22 cellular contexts compared by ENCODE assay signal in genomic region chr10:29596826-29597225, GRCh38. TPM values are rescaled to one million over a fixed set of nuclear protein-coding genes. Genes with fewer than 3 reads are reported as not detected.
DNase-seq lines count a peak whose midpoint lies in the region; ATAC-seq and TF ChIP-seq lines count a peak whose summit lies in the region.
"Had no signal": no experiment of that assay in that cellular context is flagged by ENCODE, and none has a peak within 500 bp of the region (broad histone marks: within the 10 kb centered on the region; RNA-seq: fewer than 3 reads in every experiment).

No MANE protein-coding gene starts in this region.

- H3K27me3 Mint-ChIP-seq in osteocyte (ENCODE audit: unreplicated experiment), result no peaks in the 10 kb centered on the region
- H3K27me3 Mint-ChIP-seq: B cell had no signal

- H3K27ac Mint-ChIP-seq in osteocyte (ENCODE audit: unreplicated experiment), result no peak overlapping the region
- H3K27ac Mint-ChIP-seq: B cell had no signal

- no peaks in the 10 kb centered on the region for H3K9me3 Mint-ChIP-seq in osteocyte (ENCODE audit: unreplicated experiment)

- H3K4me3 Mint-ChIP-seq in osteocyte (ENCODE audit: unreplicated experiment), result no peak overlapping the region
- H3K4me3 Mint-ChIP-seq: B cell had no signal

- TF ChIP-seq CTCF in osteocyte (IDR thresholded peaks at IDR 0.05), result no peak
- no peak for TF ChIP-seq CTCF in thoracic aorta (IDR thresholded peaks at IDR 0.05)

- no peak for ATAC-seq in thoracic aorta (ENCODE audit: insufficient number of reproducible peaks, low FRiP score, low read depth)
- ATAC-seq in GM18870 (IDR thresholded peaks at IDR 0.05; ENCODE audit: unreplicated experiment), result no peak
- no peak for ATAC-seq in HG02610 (IDR thresholded peaks at IDR 0.05; ENCODE audit: unreplicated experiment)

- H3K27me3 ChIP-seq in thoracic aorta (replicated peaks; ENCODE audit: insufficient read depth), result no peaks in the 10 kb centered on the region
- H3K27me3 ChIP-seq: SJCRH30 had no signal

- DNase-seq in NCI-H748 (lab: John Stamatoyannopoulos, UW; ENCODE audit: unreplicated experiment), result peak; percentile 1
- DNase-seq in NCI-H748 treated with DMSO at 0.1 percent for 48 hours (lab: John Stamatoyannopoulos, UW), result no peak
- peak; percentile 33 for DNase-seq in NCI-H1436 treated with DMSO at 0.1 percent for 48 hours (lab: John Stamatoyannopoulos, UW)
- peak; percentile 48 for DNase-seq in osteocyte (ENCODE audit: extremely low spot score, unreplicated experiment)
- DNase-seq in thoracic aorta (ENCODE audit: low spot score), result no peak
- no peak for DNase-seq in AG08396 (ENCODE audit: low spot score)
- DNase-seq: 8988T, DMS 273 treated with DMSO at 0.1 percent for 48 hours, DND-41, GM23248, MM.1S, NCI-H1105, NCI-H1694 treated with DMSO at 0.1 percent for 48 hours, NCI-H226, NCI-H524, PC-9, SJCRH30 had no signal

- no peaks in the 10 kb centered on the region for H3K36me3 ChIP-seq in thoracic aorta
- H3K36me3 ChIP-seq: HAP-1, SJCRH30 had no signal

- H3K4me1 ChIP-seq in thoracic aorta (ENCODE audit: control insufficient read depth in 1 of 2, low read depth in 2 of 2), result peaks cover 13 to 93% of the 10 kb centered on the region in 2 donors
- H3K4me1 ChIP-seq: HAP-1 had no signal

- no peak overlapping the region for H3K4me3 ChIP-seq in thoracic aorta
- H3K4me3 ChIP-seq: GM23248, HAP-1, PC-9, SJCRH30 had no signal

- H3K9me3 ChIP-seq in thoracic aorta, result no peaks in the 10 kb centered on the region
- H3K9me3 ChIP-seq: HAP-1 had no signal

- peaks cover 23% of the 10 kb centered on the region for H3K36me3 Mint-ChIP-seq in osteocyte (ENCODE audit: unreplicated experiment)

- peaks cover 36% of the 10 kb centered on the region for H3K4me1 Mint-ChIP-seq in osteocyte (ENCODE audit: unreplicated experiment)
- H3K4me1 Mint-ChIP-seq: B cell had no signal

- peak overlapping the region; percentile 18 to 19 for H3K27ac ChIP-seq in thoracic aorta
- H3K27ac ChIP-seq: GM23248, PC-9, RWPE1, SJCRH30 had no signal

RNA-seq across cellular contexts. Expression of gene SVIL, which starts 37.9 kb away (rescaled TPM):
- total RNA-seq in osteocyte, result 257 and 258 TPM in 2 replicates
- 100 to 1,000 TPM; 349 to 483 TPM for total RNA-seq in thoracic aorta

Comparison
In these comparisons a context has a peak if more than half of its experiments do, and no peak if none do; other contexts are left out.
1. DNase-seq: peak in NCI-H748 (single experiment), NCI-H1436 treated with DMSO at 0.1 percent for 48 hours (single experiment) and osteocyte (single experiment); none in NCI-H748 treated with DMSO at 0.1 percent for 48 hours (single experiment), thoracic aorta (single experiment) and AG08396 (single experiment).